Comparison of ENCODE assay signal across 8 cellular contexts in the genomic region with DNA sequence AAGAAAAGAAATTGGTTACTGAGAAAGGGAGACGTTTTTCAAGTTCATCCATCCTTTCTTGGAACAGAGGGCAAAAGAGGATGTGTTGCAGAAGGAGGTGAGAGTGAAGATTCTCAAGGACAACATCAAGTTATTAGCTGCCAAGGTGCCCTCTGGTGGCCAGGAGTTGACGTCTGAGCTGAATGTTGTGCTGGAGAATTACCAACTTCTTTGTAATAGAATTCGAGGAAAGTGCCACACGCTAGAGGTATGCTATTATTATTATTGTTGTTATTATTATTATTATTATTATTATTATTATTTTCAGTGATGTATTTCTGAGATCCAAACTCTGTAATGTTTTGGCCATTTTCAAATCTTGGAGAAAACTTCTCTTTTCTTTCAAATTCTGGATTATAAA.
DNase-seq lines count a peak whose midpoint lies in the region; ATAC-seq and TF ChIP-seq lines count a peak whose summit lies in the region.

No MANE protein-coding gene starts in this region.

- no peaks in the 10 kb centered on the region for H3K27me3 Mint-ChIP-seq in endodermal cell (ENCODE audit: insufficient read depth)

- no peaks in the 10 kb centered on the region for H3K9me3 ChIP-seq in endodermal cell (ENCODE audit: control insufficient read depth, low read length)

- H3K27ac ChIP-seq in endodermal cell (ENCODE audit: low read depth, low read length): no peak overlapping the region

- H3K4me3 ChIP-seq in AG10803 (ENCODE audit: low read length) (no peak overlapping the region), endodermal cell (ENCODE audit: low read length) (no peak overlapping the region)

- DNase-seq in AG10803 (ENCODE audit: low read depth): peak; percentile 83
- peak; percentile 38 for DNase-seq in NCI-H82 treated with DMSO at 0.1 percent for 48 hours (lab: John Stamatoyannopoulos, UW; ENCODE audit: unreplicated experiment)
- DNase-seq in activated CD8-positive, alpha-beta memory T cell treated with anti-CD3 and anti-CD28 coated beads for 1 hour (ENCODE audit: extremely low read depth in 1 of 2, low read depth in 1 of 2): peak; percentile 32 to 52
- DNase-seq in endodermal cell: peak; percentile 91
- DNase-seq in mucosa of gallbladder (ENCODE audit: low spot score): peak; percentile 82
- peak; percentile 55 for DNase-seq in stimulated activated CD8-positive, alpha-beta memory T cell treated with anti-CD3 and anti-CD28 coated beads, Interleukin-7, amount 100 ng/mL, for 24 hours (ENCODE audit: low read depth)

- WGBS in endodermal cell (ENCODE audit: insufficient coverage in 1 of 2, insufficient read length in 1 of 2), 2 experiments: 0 to 23% methylated on average over 1 to 2 of the region's 4 CpGs

- H3K4me1 Mint-ChIP-seq in endodermal cell: no peaks in the 10 kb centered on the region

- H3K36me3 Mint-ChIP-seq in endodermal cell (ENCODE audit: low read depth): peaks cover 20% of the 10 kb centered on the region

- ATAC-seq in GM18868 (IDR thresholded peaks at IDR 0.05; ENCODE audit: unreplicated experiment): peak; percentile 95
- peak; percentile 81 for ATAC-seq in HG03378 (IDR thresholded peaks at IDR 0.05; ENCODE audit: unreplicated experiment)

- no peak overlapping the region for H3K4me3 Mint-ChIP-seq in endodermal cell

- no peaks in the 10 kb centered on the region for H3K4me1 ChIP-seq in endodermal cell (ENCODE audit: control insufficient read depth, insufficient read depth, low read length)

- no peak overlapping the region for H3K27ac Mint-ChIP-seq in endodermal cell

- H3K9me3 Mint-ChIP-seq in endodermal cell: no peaks in the 10 kb centered on the region

- H3K36me3 ChIP-seq in endodermal cell (ENCODE audit: control insufficient read depth, insufficient read depth, low read length): peaks cover 64% of the 10 kb centered on the region

- TF ChIP-seq CTCF in AG10803 (conservative IDR thresholded peaks at IDR 0.05; ENCODE audit: low read length): peak; percentile 76
- peak; percentile 88 for TF ChIP-seq CTCF in endodermal cell (conservative IDR thresholded peaks at IDR 0.05)

- no peaks in the 10 kb centered on the region for H3K27me3 ChIP-seq in endodermal cell (ENCODE audit: control insufficient read depth, insufficient read depth, low read length, poor library complexity, severe bottlenecking)

- no peak overlapping the region for H3K9ac ChIP-seq in endodermal cell (ENCODE audit: extremely low read depth, low read length, poor library complexity, severe bottlenecking)

Comparison
In these comparisons a context has a peak if more than half of its experiments do, and no peak if none do; other contexts are left out.
1. DNase-seq: peak in every context shown above with its lines; median percentile 91 in endodermal cell; 83 in AG10803; 82 in mucosa of gallbladder; 55 in stimulated activated CD8-positive, alpha-beta memory T cell treated with anti-CD3 and anti-CD28 coated beads, Interleukin-7, amount 100 ng/mL, for 24 hours; 42 in activated CD8-positive, alpha-beta memory T cell treated with anti-CD3 and anti-CD28 coated beads for 1 hour; 38 in NCI-H82 treated with DMSO at 0.1 percent for 48 hours.